Comparison of ENCODE assay signal across 7 cellular contexts in the genomic region with DNA sequence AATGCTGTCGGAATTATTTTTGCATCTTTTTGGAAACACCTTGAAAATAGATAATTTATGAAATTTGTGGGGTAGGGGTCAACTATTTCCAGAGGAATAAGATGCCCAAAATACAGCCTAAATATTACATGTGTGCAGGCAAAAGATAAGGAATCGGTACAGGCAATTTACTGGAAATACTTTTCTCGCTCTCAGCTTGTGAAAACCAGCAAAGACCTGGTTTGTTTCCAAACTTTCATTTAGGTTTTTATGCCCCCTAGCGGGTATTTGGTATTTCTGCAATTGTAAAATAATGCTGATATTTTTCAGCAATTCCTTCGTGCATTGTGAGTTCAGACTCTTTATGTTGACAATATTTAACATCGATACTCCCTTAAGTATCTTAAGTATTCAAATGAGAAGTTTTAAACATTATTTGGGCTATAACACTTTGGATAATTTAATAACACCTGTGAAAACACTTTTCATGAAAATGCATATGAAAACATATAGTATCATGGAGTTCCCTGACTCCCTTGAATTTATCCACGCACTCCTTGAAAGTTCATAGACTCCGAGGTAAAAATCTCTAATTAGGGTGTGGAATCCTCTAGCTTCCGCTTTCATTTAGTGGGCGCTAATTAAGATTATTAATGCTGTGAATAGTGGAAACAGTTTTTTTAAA.
DNase-seq lines count a peak whose midpoint lies in the region; FAIRE-seq and TF ChIP-seq lines count a peak whose summit lies in the region.

No MANE protein-coding gene starts in this region.

- H4K20me1 ChIP-seq in SU-DHL-6 (ENCODE audit: low read depth, low read length), result no peaks in the 10 kb centered on the region

- no peak overlapping the region for H3K27ac Mint-ChIP-seq in glutamatergic neuron (ENCODE audit: unreplicated experiment)

- H3K4me1 Mint-ChIP-seq in glutamatergic neuron (ENCODE audit: low read depth, unreplicated experiment), result peaks cover 29% of the 10 kb centered on the region

- no peak for TF ChIP-seq EP300 in tibial nerve (IDR thresholded peaks at IDR 0.05)

- H3K9me3 Mint-ChIP-seq in glutamatergic neuron (ENCODE audit: unreplicated experiment), result no peaks in the 10 kb centered on the region

- H3K4me2 ChIP-seq in SU-DHL-6 (ENCODE audit: low read depth, low read length, poor library complexity, severe bottlenecking), result no peak overlapping the region

- TF ChIP-seq CTCF in SU-DHL-6 (IDR thresholded peaks at IDR 0.05; ENCODE audit: insufficient read depth, low read length, poor library complexity, severe bottlenecking) (peak; percentile 44), glutamatergic neuron (IDR thresholded peaks at IDR 0.05; ENCODE audit: partially characterized antibody, unreplicated experiment) (peak; percentile 89), tibial nerve (IDR thresholded peaks at IDR 0.05) (peak; percentile 24 to 56 (median 44))

- no peak for TF ChIP-seq POLR2A in GM12892 (IDR thresholded peaks at IDR 0.05; ENCODE audit: low read depth, low read length)
- TF ChIP-seq POLR2A in tibial nerve (IDR thresholded peaks at IDR 0.05), result no peak

- H3F3A ChIP-seq in SU-DHL-6 (ENCODE audit: insufficient read depth), result no peaks in the 10 kb centered on the region

- no peak overlapping the region for H3K9ac ChIP-seq in SU-DHL-6 (ENCODE audit: low read length)

- no peaks in the 10 kb centered on the region for H3K36me3 Mint-ChIP-seq in glutamatergic neuron (ENCODE audit: unreplicated experiment)

- H3K36me3 ChIP-seq in SU-DHL-6 (ENCODE audit: low read length), result no peaks in the 10 kb centered on the region
- no peaks in the 10 kb centered on the region for H3K36me3 ChIP-seq in tibial nerve

- H3K79me2 ChIP-seq in SU-DHL-6 (ENCODE audit: insufficient read depth, low read length), result no peaks in the 10 kb centered on the region

- WGBS in tibial nerve, 2 donors, result 33 to 36% methylated on average over 10 of the region's 10 CpGs

- H3K4me3 Mint-ChIP-seq in glutamatergic neuron (ENCODE audit: unreplicated experiment), result no peak overlapping the region

- DNase-seq in GM12892 (ENCODE audit: insufficient read length) (peak; percentile 1), NCI-H1092 treated with DMSO at 0.1 percent for 48 hours (lab: John Stamatoyannopoulos, UW) (peak; percentile 79), glutamatergic neuron (no peak), tibial nerve (ENCODE audit: low spot score in 2 of 2) (no peak), mucosa of gallbladder (ENCODE audit: low spot score) (no peak), GM19240 (ENCODE audit: insufficient read length, low spot score) (no peak)

- H3K4me3 ChIP-seq in SU-DHL-6 (ENCODE audit: insufficient read depth, low read length, poor library complexity, severe bottlenecking) (no peak overlapping the region), tibial nerve (no peak overlapping the region)

- H3K27ac ChIP-seq in SU-DHL-6 (ENCODE audit: low read depth, low read length), result no peak overlapping the region
- H3K27ac ChIP-seq in tibial nerve, result no peak overlapping the region

- FAIRE-seq in GM12892 (lab: Jason Lieb, UNC), result peak; percentile 9

- H3K9me2 ChIP-seq in SU-DHL-6 (replicated peaks; ENCODE audit: insufficient read depth, low read length), result no peaks in the 10 kb centered on the region

- no peak overlapping the region for H2AFZ ChIP-seq in SU-DHL-6 (ENCODE audit: low read depth, low read length, severe bottlenecking)

- H3K27me3 ChIP-seq in SU-DHL-6 (ENCODE audit: low read length) (no peaks in the 10 kb centered on the region), tibial nerve (no peaks in the 10 kb centered on the region)

- H3K27me3 Mint-ChIP-seq in glutamatergic neuron (ENCODE audit: unreplicated experiment), result no peaks in the 10 kb centered on the region

- no peaks in the 10 kb centered on the region for H3K9me3 ChIP-seq in SU-DHL-6 (ENCODE audit: insufficient read depth, low read length)
- H3K9me3 ChIP-seq in tibial nerve, result no peaks in the 10 kb centered on the region

- peaks cover 0 to 7% (median 0%) of the 10 kb centered on the region in 4 donors for H3K4me1 ChIP-seq in tibial nerve

Comparison
In these comparisons a context has a peak if more than half of its experiments do, and no peak if none do; other contexts are left out.
1. DNase-seq: peak in GM12892 (single experiment) and NCI-H1092 treated with DMSO at 0.1 percent for 48 hours (single experiment); none in glutamatergic neuron (single experiment), tibial nerve (0 of 2), mucosa of gallbladder (single experiment) and GM19240 (single experiment).
2. Peak in every context shown above with its lines, with median percentiles within 50 percentile points of each other: CTCF ChIP-seq.